24 cellular contexts compared by ENCODE assay signal in the genomic region with DNA sequence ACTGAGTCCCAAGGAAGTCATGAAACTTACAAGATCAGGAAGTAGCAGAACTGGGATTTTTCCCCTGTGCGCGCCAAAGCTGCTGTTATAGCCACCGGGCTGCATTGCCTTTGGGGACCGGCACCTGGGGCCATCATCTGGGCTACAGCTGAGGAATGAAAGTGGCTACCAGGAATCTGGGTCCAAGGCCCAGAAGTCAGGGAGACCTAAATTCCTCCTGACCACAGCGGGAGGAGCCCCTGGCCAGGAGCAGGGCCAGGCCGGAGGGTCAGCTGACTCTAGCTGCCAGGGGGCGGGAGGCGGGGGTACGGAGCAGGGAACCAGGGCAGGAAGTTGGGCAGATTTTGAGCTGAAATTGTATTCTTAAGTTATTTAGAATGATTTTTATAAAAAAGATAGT.
DNase-seq lines count a peak whose midpoint lies in the region; ATAC-seq and TF ChIP-seq lines count a peak whose summit lies in the region.
"Had no signal": no experiment of that assay in that cellular context is flagged by ENCODE, and none has a peak within 500 bp of the region (broad histone marks: within the 10 kb centered on the region; RNA-seq: fewer than 3 reads in every experiment).

No MANE protein-coding gene starts in this region.

- no peak overlapping the region for H3K4me3 ChIP-seq in AG10803 (ENCODE audit: low read length)
- H3K4me3 ChIP-seq: A549, BLaER1, GM12878 had no signal

- no peak for ATAC-seq in HG03432 (IDR thresholded peaks at IDR 0.05; ENCODE audit: unreplicated experiment)
- ATAC-seq in GM19455 (IDR thresholded peaks at IDR 0.05; ENCODE audit: unreplicated experiment) = no peak
- ATAC-seq: A549, GM12878 had no signal

- TF ChIP-seq CTCF in AG10803 (conservative IDR thresholded peaks at IDR 0.05; ENCODE audit: low read length) = no peak

- DNase-seq in AG10803 (ENCODE audit: low read depth) (peak; percentile 15), astrocyte of the hippocampus (ENCODE audit: low read depth, low spot score) (peak; percentile 13), islet precursor cell (peak; percentile 34), mesenteric fat pad (ENCODE audit: low spot score) (peak; percentile 60), OCI-M2 (lab: John Stamatoyannopoulos, UW; ENCODE audit: unreplicated experiment) (no peak), NCI-H1694 (lab: John Stamatoyannopoulos, UW) (no peak)
- DNase-seq: BE2C; C1 segment of cervical spinal cord; CD4-positive, alpha-beta memory T cell; CD4-positive, CD25-positive, alpha-beta regulatory T cell; CD8-positive, alpha-beta memory T cell; COR-L47; DMS 273 treated with DMSO at 0.1 percent for 48 hours; DMS153; DMS53; DMS79; DND-41; EL; GDM1 had no signal

Comparison
In these comparisons a context has a peak if more than half of its experiments do, and no peak if none do; other contexts are left out.
1. DNase-seq: peak in AG10803 (single experiment), astrocyte of the hippocampus (single experiment), islet precursor cell (single experiment) and mesenteric fat pad (single experiment); none in OCI-M2 (single experiment) and NCI-H1694 (single experiment).